17 cellular contexts compared by ENCODE assay signal in the genomic region with DNA sequence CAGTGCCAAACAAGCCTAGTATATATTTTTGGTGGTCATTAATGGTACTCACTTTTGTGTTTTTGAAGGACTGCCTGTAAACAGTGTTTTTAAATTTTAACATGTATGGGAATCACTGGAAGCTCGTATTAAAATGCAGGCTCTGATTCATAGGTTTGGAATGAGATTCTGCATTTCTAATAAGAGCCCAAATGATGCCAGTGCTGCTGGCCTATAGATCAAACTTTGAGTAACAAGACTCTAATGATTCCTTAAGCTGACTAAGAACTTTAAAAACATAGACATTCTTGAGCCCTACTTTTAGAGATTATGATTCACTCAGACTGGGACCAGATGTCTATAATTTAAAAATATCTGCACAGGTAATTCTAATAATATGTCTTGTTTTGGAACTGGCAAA.
A peak's percentile ranks its signal among the peaks of the same experiment; 100 is the strongest.
DNase-seq lines count a peak whose midpoint lies in the region; ATAC-seq and TF ChIP-seq lines count a peak whose summit lies in the region.
"Had no signal": no experiment of that assay in that cellular context is flagged by ENCODE, and none has a peak within 500 bp of the region (broad histone marks: within the 10 kb centered on the region; RNA-seq: fewer than 3 reads in every experiment).

No MANE protein-coding gene starts in this region.

- H3K27ac Mint-ChIP-seq in HFFc6: no peak overlapping the region; the same call in 1 of the 2 replicates
- H3K27ac Mint-ChIP-seq: CD8-positive, alpha-beta T cell; H9 had no signal

- H3K9me3 Mint-ChIP-seq in HFFc6: peaks cover 7% of the 10 kb centered on the region; the same call in 1 of the 2 replicates

- in situ Hi-C loops in HAP-1 (cut with MboI; ENCODE audit: low sequenced_read_pairs): no loop called here

- no peak overlapping the region for H3K4me3 Mint-ChIP-seq in HFFc6
- H3K4me3 Mint-ChIP-seq: CD8-positive, alpha-beta T cell; H9 had no signal

- H3K9me3 ChIP-seq in HAP-1: no peaks in the 10 kb centered on the region
- H3K9me3 ChIP-seq: BE2C had no signal

- peaks cover 77% of the 10 kb centered on the region for H3K4me1 Mint-ChIP-seq in HFFc6 (ENCODE audit: low read depth)
- H3K4me1 Mint-ChIP-seq: H9 had no signal

- no peaks in the 10 kb centered on the region; the same call in none of the 2 replicates for H3K27me3 Mint-ChIP-seq in HFFc6 (ENCODE audit: insufficient read depth)

- no peaks in the 10 kb centered on the region for H3K4me1 ChIP-seq in HAP-1

- H3K36me3 ChIP-seq in HAP-1 (replicated peaks): no peaks in the 10 kb centered on the region
- H3K36me3 ChIP-seq: BE2C had no signal

- ATAC-seq in SK-N-SH treated with all-trans-retinoic acid at 6 μM for 48 hours: peak; percentile 62
- ATAC-seq: CD8-positive, alpha-beta T cell; K562 had no signal

- no peak overlapping the region for H3K4me3 ChIP-seq in epithelial cell of esophagus (ENCODE audit: low read length)
- no peak overlapping the region for H3K4me3 ChIP-seq in HAP-1
- H3K4me3 ChIP-seq: K562 had no signal

- H3K27me3 ChIP-seq in HAP-1 (ENCODE audit: low read depth): no peaks in the 10 kb centered on the region
- H3K27me3 ChIP-seq: BE2C had no signal

- no peak for TF ChIP-seq CTCF in HFFc6 (IDR thresholded peaks at IDR 0.05)
- TF ChIP-seq CTCF in epithelial cell of esophagus (IDR thresholded peaks at IDR 0.05; ENCODE audit: insufficient read depth, low read depth, low read length, missing control alignments): no peak

- DNase-seq in HFFc6: peak; percentile 79
- peak; percentile 8 for DNase-seq in epithelial cell of esophagus (ENCODE audit: low read depth)
- peak; percentile 89 for DNase-seq in renal cortical epithelial cell (ENCODE audit: low read depth)
- no peak for DNase-seq in HAP-1 (ENCODE audit: low spot score in 2 of 2)
- DNase-seq in NCI-H187 (lab: John Stamatoyannopoulos, UW): no peak
- no peak for DNase-seq in SHP77 treated with DMSO at 0.1 percent for 48 hours (lab: John Stamatoyannopoulos, UW)
- DNase-seq: BE2C; CD8-positive, alpha-beta T cell; H9; NCI-H1048; NCI-H146; NCI-H226; NCI-H69; NK-92 treated with Interleukin-12 subunit alpha and Interleukin-12 subunit beta, amount 100 ng/mL, for 24 hours; OCI-M1 had no signal

- H3K36me3 Mint-ChIP-seq in HFFc6 (ENCODE audit: low read depth): peaks cover 12% of the 10 kb centered on the region
- H3K36me3 Mint-ChIP-seq: CD8-positive, alpha-beta T cell had no signal

TF ChIP-seq in SK-N-SH treated with all-trans-retinoic acid at 6 μM for 48 hours, 23 proteins besides CTCF, POLR2A, EP300 and RAD21:
- TF ChIP-seq ZNF565 (CRISPR knock-in tag; conservative IDR thresholded peaks at IDR 0.05; ENCODE audit: low read depth) (no peak), ZC3H10 (CRISPR knock-in tag; IDR thresholded peaks at IDR 0.05) (no peak), ZFP30 (CRISPR knock-in tag; IDR thresholded peaks at IDR 0.05) (no peak), TOX (CRISPR knock-in tag; IDR thresholded peaks at IDR 0.05; ENCODE audit: borderline replicate concordance) (no peak), PPARA (CRISPR knock-in tag; IDR thresholded peaks at IDR 0.05; ENCODE audit: borderline replicate concordance) (no peak), ISL1 (CRISPR knock-in tag; IDR thresholded peaks at IDR 0.05) (peak; percentile 37; the same call in 1 of the 2 replicates), TCF4 (CRISPR knock-in tag; IDR thresholded peaks at IDR 0.05; ENCODE audit: borderline replicate concordance) (no peak)
- TF ChIP-seq, protein P1, sequence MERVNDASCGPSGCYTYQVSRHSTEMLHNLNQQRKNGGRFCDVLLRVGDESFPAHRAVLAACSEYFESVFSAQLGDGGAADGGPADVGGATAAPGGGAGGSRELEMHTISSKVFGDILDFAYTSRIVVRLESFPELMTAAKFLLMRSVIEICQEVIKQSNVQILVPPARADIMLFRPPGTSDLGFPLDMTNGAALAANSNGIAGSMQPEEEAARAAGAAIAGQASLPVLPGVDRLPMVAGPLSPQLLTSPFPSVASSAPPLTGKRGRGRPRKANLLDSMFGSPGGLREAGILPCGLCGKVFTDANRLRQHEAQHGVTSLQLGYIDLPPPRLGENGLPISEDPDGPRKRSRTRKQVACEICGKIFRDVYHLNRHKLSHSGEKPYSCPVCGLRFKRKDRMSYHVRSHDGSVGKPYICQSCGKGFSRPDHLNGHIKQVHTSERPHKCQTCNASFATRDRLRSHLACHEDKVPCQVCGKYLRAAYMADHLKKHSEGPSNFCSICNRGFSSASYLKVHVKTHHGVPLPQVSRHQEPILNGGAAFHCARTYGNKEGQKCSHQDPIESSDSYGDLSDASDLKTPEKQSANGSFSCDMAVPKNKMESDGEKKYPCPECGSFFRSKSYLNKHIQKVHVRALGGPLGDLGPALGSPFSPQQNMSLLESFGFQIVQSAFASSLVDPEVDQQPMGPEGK (CRISPR knock-in tag; IDR thresholded peaks at IDR 0.05; ENCODE audit: borderline replicate concordance): no peak

Comparison
In these comparisons a context has a peak if more than half of its experiments do, and no peak if none do; other contexts are left out.
1. DNase-seq: peak in HFFc6 (single experiment), epithelial cell of esophagus (single experiment) and renal cortical epithelial cell (single experiment); none in HAP-1 (0 of 2), NCI-H187 (0 of 2) and SHP77 treated with DMSO at 0.1 percent for 48 hours (single experiment).